12 cellular contexts compared by ENCODE assay signal in genomic region chr16:73166394-73166971, GRCh38.
DNase-seq lines count a peak whose midpoint lies in the region; ATAC-seq and TF ChIP-seq lines count a peak whose summit lies in the region.
"Had no signal": no experiment of that assay in that cellular context is flagged by ENCODE, and none has a peak within 500 bp of the region (broad histone marks: within the 10 kb centered on the region; RNA-seq: fewer than 3 reads in every experiment).

No MANE protein-coding gene starts in this region.

- CTCF ChIA-PET in Caco-2 (lab: Charles Lee) = no interaction called here

- 50 to 54% methylated on average over 6 of the region's 6 CpGs for WGBS in heart right ventricle, 2 donors

- H3K36me3 Mint-ChIP-seq in CD14-positive monocyte = no peaks in the 10 kb centered on the region
- no peaks in the 10 kb centered on the region for H3K36me3 Mint-ChIP-seq in Caco-2 (ENCODE audit: insufficient read depth, unreplicated experiment)

- H3K27ac ChIP-seq in heart right ventricle = peak overlapping the region in 9 of 10 donors; percentile 2 to 70 (median 37)
- no peak overlapping the region for H3K27ac ChIP-seq in parathyroid adenoma

- no TSS peak for BruUV-seq in Caco-2 (replicated peaks; lab: Mats Ljungman, UMichigan)

- H3K9me3 ChIP-seq in heart right ventricle (no peaks in the 10 kb centered on the region), parathyroid adenoma (ENCODE audit: control insufficient read depth, low read length) (no peaks in the 10 kb centered on the region), Caco-2 (no peaks in the 10 kb centered on the region)
- H3K9me3 ChIP-seq: spleen had no signal

- peak overlapping the region; percentile 79 to 87 for H3K4me3 Mint-ChIP-seq in CD14-positive monocyte
- H3K4me3 Mint-ChIP-seq in Caco-2 (ENCODE audit: unreplicated experiment) = no peak overlapping the region

- H3K27me3 Mint-ChIP-seq in CD14-positive monocyte (ENCODE audit: low read depth in 3 of 3) (peaks cover 0 to 5% (median 2%) of the 10 kb centered on the region in 3 donors), Caco-2 (ENCODE audit: insufficient read depth, unreplicated experiment) (peaks cover 5% of the 10 kb centered on the region)

- no peak overlapping the region for H3K9ac ChIP-seq in parathyroid adenoma

- H2AFZ ChIP-seq in parathyroid adenoma = peak overlapping the region; percentile 66

- no peaks in the 10 kb centered on the region for H3K36me3 ChIP-seq in heart right ventricle
- H3K36me3 ChIP-seq in parathyroid adenoma (ENCODE audit: control insufficient read depth, insufficient read depth, low read length) = no peaks in the 10 kb centered on the region
- H3K36me3 ChIP-seq in Caco-2 (ENCODE audit: control insufficient read depth, insufficient read depth, low read length) = no peaks in the 10 kb centered on the region
- H3K36me3 ChIP-seq: spleen had no signal

- no peak for DNase-seq in CD14-positive monocyte (ENCODE audit: low spot score)
- DNase-seq in SKM-1 (lab: John Stamatoyannopoulos, UW; ENCODE audit: unreplicated experiment) = peak; percentile 12
- DNase-seq in heart right ventricle = no peak
- no peak for DNase-seq in Caco-2
- DNase-seq in activated CD4-positive, CD25-positive, alpha-beta regulatory T cell treated with anti-CD3 and anti-CD28 coated beads, Interleukin-2, amount 50 U/mL, for 72 hours = no peak
- no peak for DNase-seq in NCI-H128 (lab: John Stamatoyannopoulos, UW; ENCODE audit: unreplicated experiment)
- DNase-seq: activated naive CD4-positive, alpha-beta T cell; COR-L47; kidney glomerular epithelial cell; spleen had no signal

- H3K4me3 ChIP-seq in heart right ventricle (peak overlapping the region in 7 of 10 donors; percentile 10 to 32 (median 25)), parathyroid adenoma (ENCODE audit: low read depth, low read length) (no peak overlapping the region), Caco-2 (ENCODE audit: low read depth, low read length) (no peak overlapping the region)

- H3K79me2 ChIP-seq in parathyroid adenoma = no peaks in the 10 kb centered on the region

- no peak overlapping the region for H3K4me2 ChIP-seq in parathyroid adenoma (ENCODE audit: low read length)

- TF ChIP-seq CTCF in CD14-positive monocyte (IDR thresholded peaks at IDR 0.05) (no peak), heart right ventricle (IDR thresholded peaks at IDR 0.05) (no peak), parathyroid adenoma (IDR thresholded peaks at IDR 0.05) (no peak), Caco-2 (IDR thresholded peaks at IDR 0.05; ENCODE audit: insufficient read depth in 1 of 2, low read depth in 1 of 2, low read length in 1 of 2, severe bottlenecking in 1 of 2, unreplicated experiment in 1 of 2) (no peak)

- peaks cover 29% of the 10 kb centered on the region for H3K4me1 Mint-ChIP-seq in CD14-positive monocyte
- peaks cover 6% of the 10 kb centered on the region for H3K4me1 Mint-ChIP-seq in Caco-2 (ENCODE audit: low read depth, unreplicated experiment)

- intact Hi-C loops in CD14-positive monocyte (cut with micrococcal nuclease) = loop anchor here in 1 of 2 donors (10.0 kb wide), 1 partner anchor 52 kb away; no protein-coding TSS in a partner anchor
- intact Hi-C loops in heart right ventricle (cut with DNase I) = no loop called here
- intact Hi-C loops in Caco-2 (cut with micrococcal nuclease; ENCODE audit: unreplicated experiment) = no loop called here

- peaks cover 0 to 30% (median 8%) of the 10 kb centered on the region in 9 donors for H3K4me1 ChIP-seq in heart right ventricle
- peaks cover 10% of the 10 kb centered on the region for H3K4me1 ChIP-seq in parathyroid adenoma
- peaks cover 12% of the 10 kb centered on the region; the same call in 1 of the 2 replicates for H3K4me1 ChIP-seq in Caco-2

- peak in 7 of 8 donors; percentile 54 to 71 (median 66) for ATAC-seq in heart right ventricle
- ATAC-seq in HG02973 (IDR thresholded peaks at IDR 0.05; ENCODE audit: unreplicated experiment) = no peak

- POLR2A ChIA-PET in Caco-2 (lab: Charles Lee) = no interaction called here

- no peaks in the 10 kb centered on the region for H3K27me3 ChIP-seq in heart right ventricle
- H3K27me3 ChIP-seq in parathyroid adenoma (ENCODE audit: control insufficient read depth, insufficient read depth, low read length) = no peaks in the 10 kb centered on the region
- no peaks in the 10 kb centered on the region for H3K27me3 ChIP-seq in Caco-2 (replicated peaks; ENCODE audit: control insufficient read depth, insufficient read depth, low read length)
- H3K27me3 ChIP-seq: spleen had no signal

- no peaks in the 10 kb centered on the region for H3K9me3 Mint-ChIP-seq in CD14-positive monocyte
- H3K9me3 Mint-ChIP-seq in Caco-2 (ENCODE audit: unreplicated experiment) = no peaks in the 10 kb centered on the region

- H3K27ac Mint-ChIP-seq in CD14-positive monocyte (peak overlapping the region; percentile 30 to 91 (median 80)), Caco-2 (ENCODE audit: unreplicated experiment) (no peak overlapping the region)

Comparison
In these comparisons a context has a peak if more than half of its experiments do, and no peak if none do; other contexts are left out.
1. H3K4me3 ChIP-seq: peak in heart right ventricle (7 of 10); none in parathyroid adenoma (single experiment) and Caco-2 (single experiment).